Comparison of ENCODE assay signal across 8 cellular contexts in the genomic region with DNA sequence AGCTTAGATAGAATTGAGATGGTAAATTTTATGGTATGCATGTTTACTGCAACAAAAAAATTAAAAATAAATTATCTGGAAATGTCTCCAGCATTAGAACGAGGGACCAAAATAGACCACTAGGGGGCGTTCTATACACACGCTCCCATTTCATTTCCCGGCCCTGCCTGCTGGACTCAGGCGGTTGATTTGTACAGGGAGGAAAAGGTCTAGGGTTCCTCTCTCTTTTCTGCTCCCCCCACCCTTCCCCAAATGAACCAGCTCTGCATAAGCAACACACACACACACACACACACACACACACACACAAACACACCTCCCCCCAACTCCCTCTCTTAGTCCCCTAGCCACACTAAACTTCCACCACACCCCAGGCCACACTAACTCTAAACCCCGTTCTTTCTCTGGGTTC. TPM values are rescaled to one million over a fixed set of nuclear protein-coding genes. Genes with fewer than 3 reads are reported as not detected.
DNase-seq lines count a peak whose midpoint lies in the region; ATAC-seq and TF ChIP-seq lines count a peak whose summit lies in the region.

No MANE protein-coding gene starts in this region.

- TF ChIP-seq POLR2A in spleen (IDR thresholded peaks at IDR 0.05), result no peak

- peak; percentile 40 to 62 for DNase-seq in NCI-H2081 (lab: John Stamatoyannopoulos, UW)
- DNase-seq in NCI-H2081 treated with DMSO at 0.1 percent for 48 hours (lab: John Stamatoyannopoulos, UW), result no peak
- DNase-seq in NCI-H1694 (lab: John Stamatoyannopoulos, UW), result peak; percentile 72
- peak in 3 of 5 experiments; percentile 45 to 59 (median 47) for DNase-seq in T-helper 2 cell
- no peak for DNase-seq in ascending aorta (ENCODE audit: low spot score in 2 of 2)
- peak in 32 of 51 donors; percentile 6 to 65 (median 35) for DNase-seq in hypothalamus (lab: John Stamatoyannopoulos, UW)
- DNase-seq in spleen, result no peak

- no peaks in the 10 kb centered on the region for H3K27me3 ChIP-seq in ascending aorta
- no peaks in the 10 kb centered on the region for H3K27me3 ChIP-seq in spleen (replicated peaks in 1 of 7)

- H3K4me3 ChIP-seq in ascending aorta (no peak overlapping the region), spleen (no peak overlapping the region)

- intact Hi-C loops in ascending aorta (cut with DNase I), result loop anchor here (1.0 to 5.0 kb wide), 4 partner anchors 50 to 864 kb away; no protein-coding TSS in a partner anchor
- intact Hi-C loops in spleen (cut with DNase I; ENCODE audit: low total_unique reads), result loop anchor here (2.0 to 5.0 kb wide), 3 partner anchors 50 to 124 kb away; no protein-coding TSS in a partner anchor

- H3K36me3 ChIP-seq in ascending aorta (no peaks in the 10 kb centered on the region), spleen (no peaks in the 10 kb centered on the region)

- H3K27ac ChIP-seq in ascending aorta (no peak overlapping the region), spleen (peak overlapping the region in 1 of 8 donors; percentile 6)

- no peak for ATAC-seq in GM21825 (IDR thresholded peaks at IDR 0.05; ENCODE audit: unreplicated experiment)

- H3K4me1 ChIP-seq in ascending aorta (no peaks in the 10 kb centered on the region), spleen (peaks cover 15 to 54% (median 39%) of the 10 kb centered on the region in 6 donors)

- H3K9me3 ChIP-seq in ascending aorta (no peaks in the 10 kb centered on the region), spleen (no peaks in the 10 kb centered on the region)

- 7 to 9% (median 9%) methylated on average over 6 of the region's 6 CpGs for WGBS in spleen, 5 donors

- peak; percentile 50 to 78 (median 76) for TF ChIP-seq CTCF in ascending aorta (IDR thresholded peaks at IDR 0.05)
- TF ChIP-seq CTCF in spleen (IDR thresholded peaks at IDR 0.05 in 8 of 11, conservative IDR thresholded peaks at IDR 0.05 in 3 of 11), result peak; percentile 66 to 89 (median 81)

RNA-seq across cellular contexts. Expression of gene DTX1, which starts 7.8 kb away (rescaled TPM):
- 4.5 TPM for total RNA-seq in ascending aorta
- total RNA-seq in spleen, result 100 to 1,000 TPM in 2 of 7 donors, 10 to 100 TPM in 5; 54.6 to 141 (median 76.1) TPM
- polyA plus RNA-seq in spleen, result 100 to 1,000 TPM in 1 of 3 donors, 10 to 100 TPM in 2; 53.4 to 102 (median 96.7) TPM

Comparison
In these comparisons a context has a peak if more than half of its experiments do, and no peak if none do; other contexts are left out.
1. DNase-seq: peak in NCI-H2081 (2 of 2), NCI-H1694 (single experiment), T-helper 2 cell (3 of 5) and hypothalamus (32 of 51); none in NCI-H2081 treated with DMSO at 0.1 percent for 48 hours (single experiment), ascending aorta (0 of 2) and spleen (single experiment).
2. RNA of gene DTX1, which starts 7.8 kb away (total RNA-seq): 54.6 to 141 TPM in spleen; 4.5 TPM in ascending aorta (single experiment); every median in the first group is over 10 times any median in the second.